ENCODE assay signal across 10 cellular contexts in the genomic region with DNA sequence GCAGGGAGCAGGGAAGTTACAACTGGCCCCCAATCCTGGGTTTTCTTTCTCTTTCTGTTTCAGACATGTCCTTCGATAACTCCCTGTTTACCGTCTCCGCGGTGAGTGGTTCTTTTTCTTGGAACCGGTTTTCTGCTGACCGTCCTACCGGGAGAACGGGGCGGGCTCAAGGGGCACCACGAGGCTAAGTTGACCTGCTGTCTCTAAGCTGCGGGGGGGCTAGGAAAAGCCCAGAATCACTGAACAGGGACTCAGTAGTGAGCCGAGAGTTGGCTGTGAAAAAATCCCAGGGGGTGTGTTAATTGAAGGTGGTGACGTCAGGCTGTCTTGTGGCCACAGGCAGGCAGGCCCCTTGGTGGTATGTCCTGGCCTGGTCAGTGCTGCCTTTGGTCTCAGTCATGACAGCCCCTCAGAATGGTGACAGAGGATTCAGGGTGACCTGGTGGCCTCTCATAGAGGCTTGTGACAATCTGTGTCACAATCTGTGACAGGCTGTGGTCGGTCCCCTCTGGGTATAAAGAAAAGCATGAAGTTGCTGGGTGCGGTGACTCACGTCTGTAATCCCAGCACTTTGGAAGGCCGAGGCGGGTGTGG. TPM values are rescaled to one million over a fixed set of nuclear protein-coding genes. Genes with fewer than 3 reads are reported as not detected.
DNase-seq lines count a peak whose midpoint lies in the region; ATAC-seq and TF ChIP-seq lines count a peak whose summit lies in the region.
"Had no signal": no experiment of that assay in that cellular context is flagged by ENCODE, and none has a peak within 500 bp of the region (broad histone marks: within the 10 kb centered on the region; RNA-seq: fewer than 3 reads in every experiment).

No MANE protein-coding gene starts in this region.

- no peak for TF ChIP-seq CTCF in Calu3 (IDR thresholded peaks at IDR 0.05; ENCODE audit: unreplicated experiment)
- TF ChIP-seq CTCF in neutrophil (IDR thresholded peaks at IDR 0.05) = no peak
- TF ChIP-seq CTCF in dorsolateral prefrontal cortex (IDR thresholded peaks at IDR 0.05 in 54 of 56, conservative IDR thresholded peaks at IDR 0.05 in 2 of 56; ENCODE audit: low read depth in 1 of 56, partially characterized antibody in 56 of 56) = no peak

- no peak for ATAC-seq in GM21737 (IDR thresholded peaks at IDR 0.05; ENCODE audit: unreplicated experiment)

- BruUV-seq in Calu3 (replicated peaks; lab: Mats Ljungman, UMichigan) = no TSS peak

- no peaks in the 10 kb centered on the region for H3K36me3 Mint-ChIP-seq in Calu3 (ENCODE audit: insufficient read depth, unreplicated experiment)

- H3K36me3 ChIP-seq in neutrophil = peaks cover 80% of the 10 kb centered on the region

- CTCF ChIA-PET in Calu3 (lab: Charles Lee) = interaction anchor here (1.5 to 1.9 kb wide), 3 partner anchors 27 to 146 kb away, joined by 6 to 21 read pairs (median 21); a partner anchor contains a TSS

- peaks cover 11% of the 10 kb centered on the region for H3K4me1 Mint-ChIP-seq in Calu3 (ENCODE audit: low read depth, unreplicated experiment)

- no peaks in the 10 kb centered on the region for H3K9me3 ChIP-seq in neutrophil

- H3K27ac ChIP-seq in epithelial cell of prostate (peak overlapping the region; percentile 5), neutrophil (peak overlapping the region; percentile 50), dorsolateral prefrontal cortex (peak overlapping the region in 4 of 59 donors; percentile 11 to 53 (median 32))

- H3K27ac Mint-ChIP-seq in Calu3 (ENCODE audit: unreplicated experiment) = no peak overlapping the region

- peak; percentile 7 for DNase-seq in Calu3
- DNase-seq in OCI-M1 (lab: John Stamatoyannopoulos, UW) = peak; percentile 98
- DNase-seq in epithelial cell of prostate (ENCODE audit: low read depth, low spot score) = no peak
- no peak for DNase-seq in inferior parietal cortex (ENCODE audit: extremely low spot score)
- DNase-seq in cerebellar cortex (ENCODE audit: low spot score) = no peak
- DNase-seq in dorsolateral prefrontal cortex = no peak
- DNase-seq: SHP77 treated with DMSO at 0.1 percent for 48 hours had no signal

- no peaks in the 10 kb centered on the region for H3K27me3 Mint-ChIP-seq in Calu3 (ENCODE audit: unreplicated experiment)

- intact Hi-C loops in Calu3 (cut with micrococcal nuclease; ENCODE audit: unreplicated experiment) (no loop called here), dorsolateral prefrontal cortex (cut with DNase I) (loop anchor here (5.0 to 10.0 kb wide), 2 partner anchors 146 to 148 kb away; a partner anchor contains a TSS)

- H3K4me3 Mint-ChIP-seq in Calu3 (ENCODE audit: low read depth, unreplicated experiment) = peak overlapping the region; percentile 47

- H3K4me1 ChIP-seq in neutrophil (ENCODE audit: control insufficient read depth in 1 of 2, insufficient read depth in 1 of 2, low read depth in 1 of 2, low read length in 1 of 2) = peaks cover 13 to 18% of the 10 kb centered on the region in 2 experiments

- H3K9me3 Mint-ChIP-seq in Calu3 (ENCODE audit: low read depth, unreplicated experiment) = no peaks in the 10 kb centered on the region

- H3K27me3 ChIP-seq in neutrophil (no peaks in the 10 kb centered on the region), dorsolateral prefrontal cortex (no peaks in the 10 kb centered on the region)

- no peak overlapping the region for H3K4me3 ChIP-seq in neutrophil (ENCODE audit: low read depth in 1 of 2, low read length in 1 of 2)
- no peak overlapping the region for H3K4me3 ChIP-seq in dorsolateral prefrontal cortex
- H3K4me3 ChIP-seq: skin epidermis had no signal

RNA-seq across cellular contexts. Expression of a gene that starts 8.1 kb away (rescaled TPM):
- total RNA-seq in Calu3 (2022) (29.1 and 32.8 TPM in 2 replicates), dorsolateral prefrontal cortex (10 to 100 TPM; 31.2 to 58.4 (median 45.9) TPM)

RNA-seq across cellular contexts. Expression of a gene that starts 15.0 kb away (rescaled TPM):
- 0.51 TPM in 1 of 2 replicates, not detected in the other for total RNA-seq in Calu3 (2022)
- 1 to 10 TPM in 95 of 120 experiments, under 1 TPM in 20, not detected in 5; 0.36 to 6.0 (median 1.8) TPM for total RNA-seq in dorsolateral prefrontal cortex

RNA-seq across cellular contexts. Expression of a gene that starts 27.2 kb away (rescaled TPM):
- total RNA-seq in Calu3 (2022) (20.7 and 22.6 TPM in 2 replicates), dorsolateral prefrontal cortex (10 to 100 TPM in 109 of 120 experiments, 1 to 10 TPM in 11; 7.7 to 25.1 (median 13.0) TPM)

Comparison
In these comparisons a context has a peak if more than half of its experiments do, and no peak if none do; other contexts are left out.
1. DNase-seq: peak in Calu3 (single experiment) and OCI-M1 (single experiment); none in epithelial cell of prostate (single experiment), inferior parietal cortex (single experiment), cerebellar cortex (single experiment) and dorsolateral prefrontal cortex (0 of 10).